ENCODE assay signal across 12 cellular contexts in genomic region chr5:172875372-172876279, GRCh38. TPM values are rescaled to one million over a fixed set of nuclear protein-coding genes. Genes with fewer than 3 reads are reported as not detected.
A peak's percentile ranks its signal among the peaks of the same experiment; 100 is the strongest.
DNase-seq lines count a peak whose midpoint lies in the region; TF ChIP-seq lines count a peak whose summit lies in the region.
"Had no signal": no experiment of that assay in that cellular context is flagged by ENCODE, and none has a peak within 500 bp of the region (broad histone marks: within the 10 kb centered on the region; RNA-seq: fewer than 3 reads in every experiment).

No MANE protein-coding gene starts in this region.

- no peaks in the 10 kb centered on the region for H3K9me3 ChIP-seq in osteoblast (ENCODE audit: low read depth, low read length)
- H3K9me3 ChIP-seq: neutrophil, suprapubic skin had no signal

- H3K27me3 ChIP-seq in ACC112 (ENCODE audit: insufficient read depth, low read length) (no peaks in the 10 kb centered on the region), osteoblast (ENCODE audit: insufficient read depth, low read length) (no peaks in the 10 kb centered on the region)
- H3K27me3 ChIP-seq: suprapubic skin had no signal

- H3K27ac ChIP-seq in ACC112 (ENCODE audit: low read depth, low read length) = peak overlapping the region; percentile 73
- H3K27ac ChIP-seq in cingulate gyrus (ENCODE audit: low read depth, low read length) = peak overlapping the region; percentile 29
- peak overlapping the region; percentile 41 for H3K27ac ChIP-seq in osteoblast (ENCODE audit: low read depth, low read length)
- H3K27ac ChIP-seq: epithelial cell of prostate, neutrophil, suprapubic skin had no signal

- H3K4me1 ChIP-seq in ACC112 (ENCODE audit: control insufficient read depth, insufficient read depth, low read length, unreplicated experiment) (peaks cover 77% of the 10 kb centered on the region), osteoblast (ENCODE audit: insufficient read depth, low read length) (peaks cover 63% of the 10 kb centered on the region)

- DNase-seq in NCI-H1694 (lab: John Stamatoyannopoulos, UW) (peak; percentile 63), osteoblast (ENCODE audit: insufficient read length, low spot score, missing footprints) (no peak), inferior parietal cortex (ENCODE audit: extremely low spot score) (no peak), GOT3 (lab: John Stamatoyannopoulos, UW) (no peak), mesothelial cell of epicardium (ENCODE audit: low spot score in 2 of 2, unreplicated experiment in 2 of 2) (no peak)
- no peak for DNase-seq in activated CD8-positive, alpha-beta memory T cell treated with anti-CD3 and anti-CD28 coated beads, Interleukin-2, amount 50 U/mL, for 48 hours
- DNase-seq: NCI-H2081 had no signal

- H4K20me1 ChIP-seq in osteoblast (ENCODE audit: insufficient read depth, low read length) = no peaks in the 10 kb centered on the region

- H3K36me3 Mint-ChIP-seq in mesothelial cell of epicardium = no peaks in the 10 kb centered on the region

- no peak for TF ChIP-seq CTCF in osteoblast (IDR thresholded peaks at IDR 0.05; ENCODE audit: extremely low read depth, low read depth, low read length)
- TF ChIP-seq CTCF in mesothelial cell of epicardium (IDR thresholded peaks at IDR 0.05; ENCODE audit: unreplicated experiment) = no peak

- no peaks in the 10 kb centered on the region for H3K9me3 Mint-ChIP-seq in mesothelial cell of epicardium

- H3K4me3 Mint-ChIP-seq in mesothelial cell of epicardium = no peak overlapping the region

- H3K79me2 ChIP-seq in ACC112 (ENCODE audit: control insufficient read depth, insufficient read depth, low read length, unreplicated experiment) (peaks cover 89% of the 10 kb centered on the region), osteoblast (ENCODE audit: insufficient read depth, low read length) (peaks cover 74% of the 10 kb centered on the region)

- H3K4me2 ChIP-seq in osteoblast (ENCODE audit: insufficient read depth, low read length) = no peak overlapping the region

- H2AFZ ChIP-seq in ACC112 (ENCODE audit: low read length, unreplicated experiment) (no peak overlapping the region), osteoblast (ENCODE audit: low read length) (no peak overlapping the region)

- H3K27ac Mint-ChIP-seq in mesothelial cell of epicardium = no peak overlapping the region

- peaks cover 13% of the 10 kb centered on the region for H3K4me1 Mint-ChIP-seq in mesothelial cell of epicardium

- H3K4me3 ChIP-seq in ACC112 (ENCODE audit: low read depth, low read length) (no peak overlapping the region), osteoblast (ENCODE audit: insufficient read depth, low read length) (no peak overlapping the region)
- H3K4me3 ChIP-seq: suprapubic skin had no signal

- H3K27me3 Mint-ChIP-seq in mesothelial cell of epicardium (ENCODE audit: low read depth) = no peaks in the 10 kb centered on the region

- no peaks in the 10 kb centered on the region; the same call in 1 of the 2 replicates for H3K36me3 ChIP-seq in ACC112 (ENCODE audit: insufficient read depth, low read length)
- peaks cover 3% of the 10 kb centered on the region for H3K36me3 ChIP-seq in osteoblast (ENCODE audit: insufficient read depth, low read length)
- H3K36me3 ChIP-seq: neutrophil, suprapubic skin had no signal

RNA-seq across cellular contexts. Expression of gene ERGIC1, which starts 41.6 kb away (rescaled TPM):
- total RNA-seq in osteoblast = 109 and 128 TPM in 2 replicates
- total RNA-seq in mesothelial cell of epicardium = 107 to 110 TPM (median 109 TPM) in 3 replicates
